1 cellular context compared by ENCODE assay signal in genomic region chr2:137929504-137929886, GRCh38.
TF ChIP-seq lines count a peak whose summit lies in the region.

No MANE protein-coding gene starts in this region.

TF ChIP-seq in IMR-90, 13 proteins besides CTCF, POLR2A, EP300 and RAD21:
- no peak for TF ChIP-seq NFE2L2 (IDR thresholded peaks at IDR 0.05; ENCODE audit: low read depth, low read length)
- TF ChIP-seq CHD1 (IDR thresholded peaks at IDR 0.05; ENCODE audit: low read depth, low read length) = no peak
- no peak for TF ChIP-seq USF2 (IDR thresholded peaks at IDR 0.05; ENCODE audit: low read depth, low read length)
- TF ChIP-seq ELK1 (IDR thresholded peaks at IDR 0.05; ENCODE audit: borderline replicate concordance, low read depth, low read length) = no peak
- no peak for TF ChIP-seq FOS (IDR thresholded peaks at IDR 0.05; ENCODE audit: low read depth, low read length)
- no peak for TF ChIP-seq SMC3 (IDR thresholded peaks at IDR 0.05; ENCODE audit: low read depth, low read length)
- no peak for TF ChIP-seq MAZ (IDR thresholded peaks at IDR 0.05; ENCODE audit: borderline replicate concordance, low read depth, low read length)
- no peak for TF ChIP-seq MXI1 (IDR thresholded peaks at IDR 0.05; ENCODE audit: borderline replicate concordance, low read depth, low read length)
- TF ChIP-seq MAFK (IDR thresholded peaks at IDR 0.05; ENCODE audit: low read depth, low read length) = no peak
- no peak for TF ChIP-seq CEBPB (IDR thresholded peaks at IDR 0.05; ENCODE audit: low read depth, low read length)
- TF ChIP-seq RCOR1 (IDR thresholded peaks at IDR 0.05; ENCODE audit: insufficient replicate concordance, low read length) = no peak
- no peak for TF ChIP-seq BHLHE40 (IDR thresholded peaks at IDR 0.05; ENCODE audit: low read depth, low read length)
- no peak for TF ChIP-seq RFX5 (IDR thresholded peaks at IDR 0.05; ENCODE audit: low read depth, low read length)
